ENCODE assay signal across 7 cellular contexts in genomic region chr9:98117097-98117496, GRCh38. TPM values are rescaled to one million over a fixed set of nuclear protein-coding genes. Genes with fewer than 3 reads are reported as not detected.
DNase-seq lines count a peak whose midpoint lies in the region; ATAC-seq and TF ChIP-seq lines count a peak whose summit lies in the region.
"Not testable (repeated sequence)": the region's sequence is repeated elsewhere in the genome, so short reads cannot be mapped to it uniquely, and the experiment has no call there.

No MANE protein-coding gene starts in this region.

- not testable (repeated sequence) for H3K36me3 ChIP-seq in neutrophil

- POLR2A ChIA-PET in CD4-positive, alpha-beta T cell (lab: Charles Lee): interaction anchor here (2.7 to 5.9 kb wide), 2 partner anchors 8 to 18 kb away, joined by 51 to 138 read pairs; no protein-coding TSS in a partner anchor

- not testable (repeated sequence) for H3K9me3 Mint-ChIP-seq in CD4-positive, alpha-beta T cell; IgD-negative memory B cell; T-helper 2 cell treated with Interferon-gamma antibody and Interleukin-4, amounts not matched to agents 5 μg/mL and 100 μg/mL, for 36 hours; activated CD8-positive, alpha-beta memory T cell treated with anti-CD3 and anti-CD28 coated beads, Interleukin-2, amount 10 ng/mL, durations not matched to agents 7 days and 5 days (ENCODE audit: low read depth); activated naive CD8-positive, alpha-beta T cell treated with anti-CD3 and anti-CD28 coated beads for 36 hours; immature natural killer cell

- not testable (repeated sequence) for H3K4me3 ChIP-seq in neutrophil (ENCODE audit: low read depth in 1 of 2, low read length in 1 of 2)

- peaks cover 68% of the 10 kb centered on the region for H3K4me1 Mint-ChIP-seq in CD4-positive, alpha-beta T cell (ENCODE audit: low read depth)
- H3K4me1 Mint-ChIP-seq in IgD-negative memory B cell (peaks cover 25 to 40% (median 37%) of the 10 kb centered on the region in 3 donors), immature natural killer cell (peaks cover 42 to 51% of the 10 kb centered on the region in 2 donors)
- H3K4me1 Mint-ChIP-seq in T-helper 2 cell treated with Interferon-gamma antibody and Interleukin-4, amounts not matched to agents 5 μg/mL and 100 μg/mL, for 36 hours (ENCODE audit: low read depth): peaks cover 45% of the 10 kb centered on the region
- peaks cover 53% of the 10 kb centered on the region for H3K4me1 Mint-ChIP-seq in activated CD8-positive, alpha-beta memory T cell treated with anti-CD3 and anti-CD28 coated beads, Interleukin-2, amount 10 ng/mL, durations not matched to agents 7 days and 5 days
- H3K4me1 Mint-ChIP-seq in activated naive CD8-positive, alpha-beta T cell treated with anti-CD3 and anti-CD28 coated beads for 36 hours: peaks cover 38% of the 10 kb centered on the region

- not testable (repeated sequence) for DNase-seq in CD4-positive, alpha-beta T cell; T-helper 2 cell treated with Interferon-gamma antibody and Interleukin-4, amounts not matched to agents 5 μg/mL and 100 μg/mL, for 36 hours (ENCODE audit: low spot score); activated CD8-positive, alpha-beta memory T cell treated with anti-CD3 and anti-CD28 coated beads, Interleukin-2, amount 10 ng/mL, durations not matched to agents 7 days and 5 days; activated naive CD8-positive, alpha-beta T cell treated with anti-CD3 and anti-CD28 coated beads for 36 hours; immature natural killer cell

- H3K27ac ChIP-seq in CD4-positive, alpha-beta T cell (ENCODE audit: low read depth, low read length): not testable (repeated sequence)
- peak overlapping the region; percentile 96 for H3K27ac ChIP-seq in neutrophil

- H3K27me3 Mint-ChIP-seq in CD4-positive, alpha-beta T cell; IgD-negative memory B cell; T-helper 2 cell treated with Interferon-gamma antibody and Interleukin-4, amounts not matched to agents 5 μg/mL and 100 μg/mL, for 36 hours (ENCODE audit: low read depth); activated CD8-positive, alpha-beta memory T cell treated with anti-CD3 and anti-CD28 coated beads, Interleukin-2, amount 10 ng/mL, durations not matched to agents 7 days and 5 days; activated naive CD8-positive, alpha-beta T cell treated with anti-CD3 and anti-CD28 coated beads for 36 hours; immature natural killer cell (ENCODE audit: low read depth in 3 of 3): not testable (repeated sequence)

- not testable (repeated sequence) for TF ChIP-seq CTCF in CD4-positive, alpha-beta T cell (IDR thresholded peaks at IDR 0.05); neutrophil (IDR thresholded peaks at IDR 0.05)

- CTCF ChIA-PET in CD4-positive, alpha-beta T cell (lab: Charles Lee): interaction anchor here (1.4 to 3.1 kb wide), 3 partner anchors 14 to 215 kb away, joined by 3 to 26 read pairs (median 5); no protein-coding TSS in a partner anchor
- CTCF ChIA-PET in activated CD8-positive, alpha-beta memory T cell treated with anti-CD3 and anti-CD28 coated beads, Interleukin-2, amount 10 ng/mL, durations not matched to agents 7 days and 5 days (lab: Charles Lee): interaction anchor here (0.6 to 5.2 kb wide), 9 partner anchors 8 to 1988 kb away, joined by 4 to 49 read pairs (median 22); partner anchors contain the start of genes CORO2A and TBC1D2

- H3K27me3 ChIP-seq in CD4-positive, alpha-beta T cell (ENCODE audit: control insufficient read depth, insufficient read depth, low read length); neutrophil: not testable (repeated sequence)

- H3K36me3 Mint-ChIP-seq in CD4-positive, alpha-beta T cell (ENCODE audit: low read depth): peaks cover 39% of the 10 kb centered on the region
- H3K36me3 Mint-ChIP-seq in IgD-negative memory B cell, immature natural killer cell: not testable (repeated sequence)
- H3K36me3 Mint-ChIP-seq in T-helper 2 cell treated with Interferon-gamma antibody and Interleukin-4, amounts not matched to agents 5 μg/mL and 100 μg/mL, for 36 hours (ENCODE audit: low read depth): peaks cover 27% of the 10 kb centered on the region
- H3K36me3 Mint-ChIP-seq in activated CD8-positive, alpha-beta memory T cell treated with anti-CD3 and anti-CD28 coated beads, Interleukin-2, amount 10 ng/mL, durations not matched to agents 7 days and 5 days: peaks cover 21% of the 10 kb centered on the region
- peaks cover 29% of the 10 kb centered on the region for H3K36me3 Mint-ChIP-seq in activated naive CD8-positive, alpha-beta T cell treated with anti-CD3 and anti-CD28 coated beads for 36 hours

- H3K9me3 ChIP-seq in CD4-positive, alpha-beta T cell (ENCODE audit: control insufficient read depth, low read length); neutrophil: not testable (repeated sequence)

- ATAC-seq in CD4-positive, alpha-beta T cell (ENCODE audit: poor library complexity); activated CD8-positive, alpha-beta memory T cell treated with anti-CD3 and anti-CD28 coated beads, Interleukin-2, amount 10 ng/mL, durations not matched to agents 7 days and 5 days: not testable (repeated sequence)

- peak overlapping the region; percentile 95 for H3K27ac Mint-ChIP-seq in CD4-positive, alpha-beta T cell
- peak overlapping the region in 1 of 3 donors; percentile 71 for H3K27ac Mint-ChIP-seq in IgD-negative memory B cell
- peak overlapping the region; percentile 95 for H3K27ac Mint-ChIP-seq in T-helper 2 cell treated with Interferon-gamma antibody and Interleukin-4, amounts not matched to agents 5 μg/mL and 100 μg/mL, for 36 hours
- H3K27ac Mint-ChIP-seq in activated CD8-positive, alpha-beta memory T cell treated with anti-CD3 and anti-CD28 coated beads, Interleukin-2, amount 10 ng/mL, durations not matched to agents 7 days and 5 days: peak overlapping the region; percentile 43
- not testable (repeated sequence) for H3K27ac Mint-ChIP-seq in activated naive CD8-positive, alpha-beta T cell treated with anti-CD3 and anti-CD28 coated beads for 36 hours
- H3K27ac Mint-ChIP-seq in immature natural killer cell: peak overlapping the region; percentile 81 to 99 (median 96)

- H3K4me1 ChIP-seq in neutrophil (ENCODE audit: control insufficient read depth in 1 of 2, insufficient read depth in 1 of 2, low read depth in 1 of 2, low read length in 1 of 2): peaks cover 49 to 57% of the 10 kb centered on the region in 2 experiments

- intact Hi-C loops in CD4-positive, alpha-beta T cell (cut with DNase I, micrococcal nuclease): loop anchor here in 1 of 2 experiments (5.0 kb wide), 2 partner anchors 75 to 195 kb away; partner anchors contain the start of genes CORO2A and TRMO

- H3K4me3 Mint-ChIP-seq in CD4-positive, alpha-beta T cell: peak overlapping the region; percentile 90
- H3K4me3 Mint-ChIP-seq in IgD-negative memory B cell: peak overlapping the region in 3 of 4 donors; percentile 28 to 98 (median 57)
- H3K4me3 Mint-ChIP-seq in T-helper 2 cell treated with Interferon-gamma antibody and Interleukin-4, amounts not matched to agents 5 μg/mL and 100 μg/mL, for 36 hours: peak overlapping the region; percentile 18
- peak overlapping the region; percentile 36 for H3K4me3 Mint-ChIP-seq in activated CD8-positive, alpha-beta memory T cell treated with anti-CD3 and anti-CD28 coated beads, Interleukin-2, amount 10 ng/mL, durations not matched to agents 7 days and 5 days
- H3K4me3 Mint-ChIP-seq in activated naive CD8-positive, alpha-beta T cell treated with anti-CD3 and anti-CD28 coated beads for 36 hours: peak overlapping the region; percentile 94
- peak overlapping the region in 3 of 5 donors; percentile 10 to 35 (median 30) for H3K4me3 Mint-ChIP-seq in immature natural killer cell

RNA-seq across cellular contexts. Expression of gene TRIM14, which starts 1.9 kb away (rescaled TPM):
- total RNA-seq in CD4-positive, alpha-beta T cell: 10 to 100 TPM; 23.5 to 23.6 TPM
- polyA plus RNA-seq in IgD-negative memory B cell (43.0 TPM), immature natural killer cell (10 to 100 TPM; 34.8 to 95.0 (median 35.9) TPM)
- total RNA-seq in activated CD8-positive, alpha-beta memory T cell treated with anti-CD3 and anti-CD28 coated beads, Interleukin-2, amount 10 ng/mL, durations not matched to agents 7 days and 5 days: 100 to 1,000 TPM in 1 of 2 experiments, 10 to 100 TPM in 1; 84.6 to 128 TPM
- total RNA-seq in activated naive CD8-positive, alpha-beta T cell treated with anti-CD3 and anti-CD28 coated beads for 36 hours: 10 to 100 TPM; 45.2 to 47.4 TPM

Comparison
In these comparisons a context has a peak if more than half of its experiments do, and no peak if none do; other contexts are left out.
1. H3K4me3 Mint-ChIP-seq: peak in every context shown above with its lines; median percentile 94 in activated naive CD8-positive, alpha-beta T cell treated with anti-CD3 and anti-CD28 coated beads for 36 hours; 90 in CD4-positive, alpha-beta T cell; 57 in IgD-negative memory B cell; 36 in activated CD8-positive, alpha-beta memory T cell treated with anti-CD3 and anti-CD28 coated beads, Interleukin-2, amount 10 ng/mL, durations not matched to agents 7 days and 5 days; 30 in immature natural killer cell; 18 in T-helper 2 cell treated with Interferon-gamma antibody and Interleukin-4, amounts not matched to agents 5 μg/mL and 100 μg/mL, for 36 hours.